In genomic region chr16:68090109-68090508, GRCh38 we compare ENCODE assay signal across 12 cellular contexts. TPM values are rescaled to one million over a fixed set of nuclear protein-coding genes. Genes with fewer than 3 reads are reported as not detected.
DNase-seq lines count a peak whose midpoint lies in the region; ATAC-seq and TF ChIP-seq lines count a peak whose summit lies in the region.
"Had no signal": no experiment of that assay in that cellular context is flagged by ENCODE, and none has a peak within 500 bp of the region (broad histone marks: within the 10 kb centered on the region; RNA-seq: fewer than 3 reads in every experiment).

No MANE protein-coding gene starts in this region.

- H3K27ac ChIP-seq in MM.1S (ENCODE audit: low read length), result no peak overlapping the region
- H3K27ac ChIP-seq: 22Rv1, body of pancreas had no signal

- no peak for TF ChIP-seq CTCF in MM.1S (IDR thresholded peaks at IDR 0.05; ENCODE audit: low read length)

- H3K27me3 Mint-ChIP-seq in activated T-helper 17 cell treated with anti-CD3 and anti-CD28 coated beads, Interleukin-2, amount 50 U/mL, for 72 hours, result no peaks in the 10 kb centered on the region
- H3K27me3 Mint-ChIP-seq in natural killer cell treated with Interleukin-12 subunit alpha and Interleukin-12 subunit beta and Interleukin-15 and Interleukin-18, amount 100 ng/mL, for 72 hours, result no peaks in the 10 kb centered on the region

- H3F3A ChIP-seq in MM.1S (ENCODE audit: insufficient read depth, low read length), result peaks cover 20% of the 10 kb centered on the region

- peaks cover 9% of the 10 kb centered on the region for H3K36me3 Mint-ChIP-seq in activated T-helper 17 cell treated with anti-CD3 and anti-CD28 coated beads, Interleukin-2, amount 50 U/mL, for 72 hours (ENCODE audit: low read depth)
- peaks cover 8% of the 10 kb centered on the region for H3K36me3 Mint-ChIP-seq in natural killer cell treated with Interleukin-12 subunit alpha and Interleukin-12 subunit beta and Interleukin-15 and Interleukin-18, amount 100 ng/mL, for 72 hours

- H3K4me1 ChIP-seq in MM.1S (ENCODE audit: low read length), result peaks cover 36% of the 10 kb centered on the region

- peak overlapping the region; percentile 35; the same call in 1 of the 2 replicates for H3K4me2 ChIP-seq in MM.1S (ENCODE audit: low read depth, low read length)

- no peaks in the 10 kb centered on the region for H3K9me3 ChIP-seq in MM.1S (replicated peaks; ENCODE audit: insufficient read depth, low read length)
- H3K9me3 ChIP-seq: body of pancreas, esophagus muscularis mucosa had no signal

- DNase-seq in NOMO-1 (lab: John Stamatoyannopoulos, UW; ENCODE audit: unreplicated experiment in 2 of 2), result peak; percentile 34 to 40
- DNase-seq in NOMO-1 treated with dmso at 0.1 percent for 144 hours (lab: John Stamatoyannopoulos, UW; ENCODE audit: unreplicated experiment), result no peak
- DNase-seq in MM.1S, result no peak
- DNase-seq in natural killer cell treated with Interleukin-12 subunit alpha and Interleukin-12 subunit beta and Interleukin-15 and Interleukin-18, amount 100 ng/mL, for 72 hours (ENCODE audit: low spot score), result no peak
- no peak for DNase-seq in DMS79 treated with DMSO at 0.1 percent for 48 hours (lab: John Stamatoyannopoulos, UW)
- DNase-seq: body of pancreas, NCI-H345 had no signal

- no peak for ATAC-seq in activated T-helper 17 cell treated with anti-CD3 and anti-CD28 coated beads, Interleukin-2, amount 50 U/mL, for 72 hours (replicated peaks)
- ATAC-seq in natural killer cell treated with Interleukin-12 subunit alpha and Interleukin-12 subunit beta and Interleukin-15 and Interleukin-18, amount 100 ng/mL, for 72 hours, result no peak
- ATAC-seq in HG02610 (IDR thresholded peaks at IDR 0.05; ENCODE audit: unreplicated experiment), result no peak
- ATAC-seq in HG03439 (IDR thresholded peaks at IDR 0.05; ENCODE audit: unreplicated experiment), result no peak
- ATAC-seq: body of pancreas had no signal

- no peak overlapping the region for H3K9ac ChIP-seq in MM.1S (ENCODE audit: low read length)

- H3K4me1 Mint-ChIP-seq in activated T-helper 17 cell treated with anti-CD3 and anti-CD28 coated beads, Interleukin-2, amount 50 U/mL, for 72 hours, result peaks cover 47% of the 10 kb centered on the region
- peaks cover 53 to 68% of the 10 kb centered on the region in 2 donors for H3K4me1 Mint-ChIP-seq in natural killer cell treated with Interleukin-12 subunit alpha and Interleukin-12 subunit beta and Interleukin-15 and Interleukin-18, amount 100 ng/mL, for 72 hours (ENCODE audit: low read depth in 2 of 2)

- H2AFZ ChIP-seq in MM.1S (ENCODE audit: low read length), result no peak overlapping the region

- peak overlapping the region; percentile 89 for H3K4me3 Mint-ChIP-seq in activated T-helper 17 cell treated with anti-CD3 and anti-CD28 coated beads, Interleukin-2, amount 50 U/mL, for 72 hours
- H3K4me3 Mint-ChIP-seq in natural killer cell treated with Interleukin-12 subunit alpha and Interleukin-12 subunit beta and Interleukin-15 and Interleukin-18, amount 100 ng/mL, for 72 hours, result peak overlapping the region; percentile 79

- H3K79me2 ChIP-seq in MM.1S (ENCODE audit: low read length), result peaks cover 94% of the 10 kb centered on the region

- no peaks in the 10 kb centered on the region for H3K27me3 ChIP-seq in MM.1S (replicated peaks; ENCODE audit: insufficient read depth, low read length)
- H3K27me3 ChIP-seq: body of pancreas, esophagus muscularis mucosa had no signal

- peaks cover 10% of the 10 kb centered on the region; the same call in 1 of the 2 replicates for H4K20me1 ChIP-seq in MM.1S (ENCODE audit: insufficient read depth, low read length)

- H3K27ac Mint-ChIP-seq in activated T-helper 17 cell treated with anti-CD3 and anti-CD28 coated beads, Interleukin-2, amount 50 U/mL, for 72 hours, result peak overlapping the region; percentile 66
- peak overlapping the region; percentile 75 to 84 for H3K27ac Mint-ChIP-seq in natural killer cell treated with Interleukin-12 subunit alpha and Interleukin-12 subunit beta and Interleukin-15 and Interleukin-18, amount 100 ng/mL, for 72 hours

- H3K4me3 ChIP-seq in MM.1S (ENCODE audit: low read length), result no peak overlapping the region; the same call in 1 of the 2 replicates
- H3K4me3 ChIP-seq: body of pancreas, esophagus muscularis mucosa had no signal

- no peaks in the 10 kb centered on the region for H3K9me3 Mint-ChIP-seq in activated T-helper 17 cell treated with anti-CD3 and anti-CD28 coated beads, Interleukin-2, amount 50 U/mL, for 72 hours
- no peaks in the 10 kb centered on the region for H3K9me3 Mint-ChIP-seq in natural killer cell treated with Interleukin-12 subunit alpha and Interleukin-12 subunit beta and Interleukin-15 and Interleukin-18, amount 100 ng/mL, for 72 hours

- no peaks in the 10 kb centered on the region for H3K9me2 ChIP-seq in MM.1S (replicated peaks; ENCODE audit: insufficient read depth, low read length)

- H3K36me3 ChIP-seq in MM.1S (replicated peaks; ENCODE audit: insufficient read depth, low read length), result no peaks in the 10 kb centered on the region
- H3K36me3 ChIP-seq: esophagus muscularis mucosa had no signal

RNA-seq across cellular contexts. Expression of gene NFATC3, which starts 4.9 kb away (rescaled TPM):
- total RNA-seq in activated T-helper 17 cell treated with anti-CD3 and anti-CD28 coated beads, Interleukin-2, amount 50 U/mL, for 72 hours, result 10 to 100 TPM; 71.1 to 78.1 TPM
- total RNA-seq in natural killer cell treated with Interleukin-12 subunit alpha and Interleukin-12 subunit beta and Interleukin-15 and Interleukin-18, amount 100 ng/mL, for 72 hours, result 100 to 1,000 TPM in 1 of 2 donors, 10 to 100 TPM in 1; 91.9 to 131 TPM

Comparison
In these comparisons a context has a peak if more than half of its experiments do, and no peak if none do; other contexts are left out.
1. DNase-seq: peak in NOMO-1 (2 of 2); none in NOMO-1 treated with dmso at 0.1 percent for 144 hours (single experiment), MM.1S (single experiment), natural killer cell treated with Interleukin-12 subunit alpha and Interleukin-12 subunit beta and Interleukin-15 and Interleukin-18, amount 100 ng/mL, for 72 hours (single experiment) and DMS79 treated with DMSO at 0.1 percent for 48 hours (single experiment).